ENCODE assay signal across 9 cellular contexts in genomic region chr10:103921750-103922195, GRCh38. TPM values are rescaled to one million over a fixed set of nuclear protein-coding genes. Genes with fewer than 3 reads are reported as not detected.
DNase-seq lines count a peak whose midpoint lies in the region; ATAC-seq, FAIRE-seq and TF ChIP-seq lines count a peak whose summit lies in the region.
"Had no signal": no experiment of that assay in that cellular context is flagged by ENCODE, and none has a peak within 500 bp of the region (broad histone marks: within the 10 kb centered on the region; RNA-seq: fewer than 3 reads in every experiment).

No MANE protein-coding gene starts in this region.

- no peak for FAIRE-seq in astrocyte (lab: Jason Lieb, UNC)

- no peak overlapping the region for H3K27ac Mint-ChIP-seq in astrocyte (ENCODE audit: unreplicated experiment)
- H3K27ac Mint-ChIP-seq: T-helper 1 cell treated with Interleukin-12 subunit alpha and Interleukin-12 subunit beta and Interleukin-4 antibody, amounts not matched to agents 30 μg/mL and 1 μg/mL, for 36 hours had no signal

- peak; percentile 26 for TF ChIP-seq CTCF in GM13976 (IDR thresholded peaks at IDR 0.05; ENCODE audit: borderline replicate concordance, control extremely low read depth, extremely low read depth, insufficient read depth, missing control alignments)
- TF ChIP-seq CTCF in astrocyte (IDR thresholded peaks at IDR 0.05; ENCODE audit: insufficient read depth, low read depth, low read length), result no peak
- TF ChIP-seq CTCF in neural cell (IDR thresholded peaks at IDR 0.05; ENCODE audit: poor library complexity, severe bottlenecking), result peak; percentile 39

- H3K4me2 ChIP-seq in astrocyte (ENCODE audit: low read length) (peak overlapping the region; percentile 17), neural cell (ENCODE audit: low read length) (no peak overlapping the region)

- no peaks in the 10 kb centered on the region for H3K27me3 Mint-ChIP-seq in astrocyte (ENCODE audit: low read depth, unreplicated experiment)

- H3F3A ChIP-seq in neural cell (ENCODE audit: insufficient read depth, low read length, poor library complexity, severe bottlenecking), result no peaks in the 10 kb centered on the region

- H3K9me2 ChIP-seq in neural cell (ENCODE audit: insufficient read depth, low read length), result no peaks in the 10 kb centered on the region

- in situ Hi-C loops in GM13976 (cut with MboI; ENCODE audit: low sequenced_read_pairs, unreplicated experiment), result no loop called here
- in situ Hi-C loops in ACHN (cut with HindIII; ENCODE audit: low pct_ligation_motif_present, low pct_unique_long_range_greater_than_20kb, low sequenced_read_pairs), result no loop called here

- DNase-seq in GM13976 (ENCODE audit: low spot score) (peak; percentile 52), MV-4-11 (lab: John Stamatoyannopoulos, UW) (peak; percentile 87), astrocyte (ENCODE audit: low read depth) (no peak), cerebellar nuclear complex (lab: John Stamatoyannopoulos, UW) (no peak), ACHN (no peak)

- no peaks in the 10 kb centered on the region for H4K20me1 ChIP-seq in astrocyte (ENCODE audit: insufficient read depth, low read length)
- no peaks in the 10 kb centered on the region for H4K20me1 ChIP-seq in neural cell (ENCODE audit: insufficient read depth)

- H3K4me3 ChIP-seq in astrocyte (ENCODE audit: insufficient read depth, low read depth, low read length), result no peak overlapping the region
- H3K4me3 ChIP-seq in neural cell (ENCODE audit: low read length), result no peak overlapping the region

- H3K27me3 ChIP-seq in astrocyte (ENCODE audit: insufficient read depth, low read length) (no peaks in the 10 kb centered on the region), neural cell (ENCODE audit: insufficient read depth, low read depth, low read length) (no peaks in the 10 kb centered on the region)

- no peak overlapping the region for H3K27ac ChIP-seq in astrocyte (ENCODE audit: low read depth, low read length)
- no peak overlapping the region for H3K27ac ChIP-seq in neural cell (ENCODE audit: low read length)

- TF ChIP-seq EP300 in neural cell (conservative IDR thresholded peaks at IDR 0.05; ENCODE audit: poor library complexity, severe bottlenecking), result no peak

- peak overlapping the region; percentile 58 for H2AFZ ChIP-seq in astrocyte (ENCODE audit: low read depth, low read length)
- H2AFZ ChIP-seq in neural cell (ENCODE audit: low read depth, low read length), result peak overlapping the region; percentile 41

- peaks cover 8% of the 10 kb centered on the region for H3K4me1 Mint-ChIP-seq in astrocyte (ENCODE audit: low read depth, unreplicated experiment)

- no peaks in the 10 kb centered on the region for H3K9me3 Mint-ChIP-seq in astrocyte (ENCODE audit: unreplicated experiment)
- H3K9me3 Mint-ChIP-seq: T-helper 1 cell treated with Interleukin-12 subunit alpha and Interleukin-12 subunit beta and Interleukin-4 antibody, amounts not matched to agents 30 μg/mL and 1 μg/mL, for 36 hours had no signal

- H3K36me3 Mint-ChIP-seq in astrocyte (ENCODE audit: low read depth, unreplicated experiment), result no peaks in the 10 kb centered on the region

- no peak for ATAC-seq in HG03159 (IDR thresholded peaks at IDR 0.05; ENCODE audit: unreplicated experiment)
- no peak for ATAC-seq in HG03108 (IDR thresholded peaks at IDR 0.05; ENCODE audit: unreplicated experiment)

- peak; percentile 46 for TF ChIP-seq RAD21 in neural cell (conservative IDR thresholded peaks at IDR 0.05)

- H3K36me3 ChIP-seq in astrocyte (ENCODE audit: insufficient read depth, low read length) (no peaks in the 10 kb centered on the region), neural cell (ENCODE audit: insufficient read depth, low read length) (no peaks in the 10 kb centered on the region)

- H3K4me1 ChIP-seq in astrocyte (ENCODE audit: insufficient read depth, low read length), result peaks cover 17% of the 10 kb centered on the region

- H3K79me2 ChIP-seq in astrocyte (ENCODE audit: insufficient read depth, low read length) (peaks cover 9% of the 10 kb centered on the region), neural cell (replicated peaks; ENCODE audit: insufficient read depth, low read length) (no peaks in the 10 kb centered on the region)

- H3K4me3 Mint-ChIP-seq in astrocyte (ENCODE audit: unreplicated experiment), result no peak overlapping the region
- H3K4me3 Mint-ChIP-seq: T-helper 1 cell treated with Interleukin-12 subunit alpha and Interleukin-12 subunit beta and Interleukin-4 antibody, amounts not matched to agents 30 μg/mL and 1 μg/mL, for 36 hours had no signal

- no peaks in the 10 kb centered on the region for H3K9me3 ChIP-seq in astrocyte (ENCODE audit: insufficient read depth, low read depth, low read length)
- no peaks in the 10 kb centered on the region for H3K9me3 ChIP-seq in neural cell (ENCODE audit: low read length)

- H3K9ac ChIP-seq in astrocyte (ENCODE audit: low read length) (no peak overlapping the region), neural cell (ENCODE audit: low read length) (no peak overlapping the region)

TF ChIP-seq in neural cell, 6 proteins besides CTCF, POLR2A, EP300 and RAD21:
- TF ChIP-seq POLR2AphosphoS5 (IDR thresholded peaks at IDR 0.05) (no peak), SMC3 (conservative IDR thresholded peaks at IDR 0.05; ENCODE audit: poor library complexity) (peak; percentile 31)

RNA-seq across cellular contexts. Expression of gene STN1, which starts 3.8 kb away (rescaled TPM):
- total RNA-seq in astrocyte, result 17.3 and 19.9 TPM in 2 replicates
- 8.4 and 9.4 TPM in 2 replicates for polyA plus RNA-seq in neural cell
- polyA minus RNA-seq in neural cell, result 9.7 and 10.2 TPM in 2 replicates

RNA-seq across cellular contexts. Expression of gene SLK, which starts 45.2 kb away (rescaled TPM):
- total RNA-seq in astrocyte, result 24.9 and 27.5 TPM in 2 replicates
- 19.7 and 23.7 TPM in 2 replicates for polyA plus RNA-seq in neural cell
- 58.9 TPM in 2 replicates for polyA minus RNA-seq in neural cell

Comparison
In these comparisons a context has a peak if more than half of its experiments do, and no peak if none do; other contexts are left out.
1. DNase-seq: peak in GM13976 (single experiment) and MV-4-11 (single experiment); none in astrocyte (single experiment), cerebellar nuclear complex (0 of 2) and ACHN (single experiment).